10 cellular contexts compared by ENCODE assay signal in genomic region chr9:126420643-126421564, GRCh38.
A peak's percentile ranks its signal among the peaks of the same experiment; 100 is the strongest.
DNase-seq lines count a peak whose midpoint lies in the region; TF ChIP-seq lines count a peak whose summit lies in the region.
"Had no signal": no experiment of that assay in that cellular context is flagged by ENCODE, and none has a peak within 500 bp of the region (broad histone marks: within the 10 kb centered on the region; RNA-seq: fewer than 3 reads in every experiment).

No MANE protein-coding gene starts in this region.

- H2AFZ ChIP-seq in MM.1S (ENCODE audit: low read length) = no peak overlapping the region

- no peaks in the 10 kb centered on the region for H3K27me3 ChIP-seq in WERI-Rb-1 (ENCODE audit: insufficient read depth, low read depth, severe bottlenecking)
- H3K27me3 ChIP-seq in MM.1S (replicated peaks; ENCODE audit: insufficient read depth, low read length) = no peaks in the 10 kb centered on the region

- no peak overlapping the region for H3K4me3 ChIP-seq in WERI-Rb-1 (ENCODE audit: low read depth, low read length)
- H3K4me3 ChIP-seq in MM.1S (ENCODE audit: low read length) = no peak overlapping the region

- H3F3A ChIP-seq in MM.1S (ENCODE audit: insufficient read depth, low read length) = no peaks in the 10 kb centered on the region

- intact Hi-C loops in activated naive CD4-positive, alpha-beta T cell treated with anti-CD3 and anti-CD28 coated beads for 36 hours (cut with micrococcal nuclease) = no loop called here

- H3K4me1 Mint-ChIP-seq in activated naive CD4-positive, alpha-beta T cell treated with anti-CD3 and anti-CD28 coated beads for 36 hours (ENCODE audit: low read depth) = peaks cover 21% of the 10 kb centered on the region

- CTCF ChIA-PET in activated naive CD4-positive, alpha-beta T cell treated with anti-CD3 and anti-CD28 coated beads for 36 hours (lab: Charles Lee) = interaction anchor here (0.6 to 1.3 kb wide), 3 partner anchors 22 to 980 kb away, joined by 4 to 8 read pairs (median 5); no protein-coding TSS in a partner anchor

- no peaks in the 10 kb centered on the region for H3K9me2 ChIP-seq in MM.1S (replicated peaks; ENCODE audit: insufficient read depth, low read length)

- H3K27me3 Mint-ChIP-seq in activated naive CD4-positive, alpha-beta T cell treated with anti-CD3 and anti-CD28 coated beads for 36 hours (ENCODE audit: low read depth) = no peaks in the 10 kb centered on the region

- no peaks in the 10 kb centered on the region for H3K36me3 Mint-ChIP-seq in activated naive CD4-positive, alpha-beta T cell treated with anti-CD3 and anti-CD28 coated beads for 36 hours (ENCODE audit: low read depth)

- H3K4me3 Mint-ChIP-seq in activated naive CD4-positive, alpha-beta T cell treated with anti-CD3 and anti-CD28 coated beads for 36 hours = no peak overlapping the region

- DNase-seq in DMS79 treated with DMSO at 0.1 percent for 48 hours (lab: John Stamatoyannopoulos, UW) (peak; percentile 83), NCI-H146 (lab: John Stamatoyannopoulos, UW) (peak; percentile 94), WERI-Rb-1 (peak; percentile 69), kidney tubule cell (ENCODE audit: low spot score) (peak; percentile 81), MM.1S (no peak), CD1c-positive myeloid dendritic cell (ENCODE audit: extremely low spot score) (no peak)
- no peak for DNase-seq in activated naive CD4-positive, alpha-beta T cell treated with anti-CD3 and anti-CD28 coated beads for 36 hours
- DNase-seq in stimulated activated CD4-positive, alpha-beta T cell treated with anti-CD3 and anti-CD28 coated beads, Interleukin-1b, Interleukin-23, amount 100 ng/mL, for 48 hours = no peak
- DNase-seq: NCI-H1048, small intestine had no signal

- H3K27ac ChIP-seq in WERI-Rb-1 = no peak overlapping the region
- H3K27ac ChIP-seq in MM.1S (ENCODE audit: low read length) = no peak overlapping the region

- TF ChIP-seq CTCF in WERI-Rb-1 (IDR thresholded peaks at IDR 0.05; ENCODE audit: low read depth, low read length) (no peak), MM.1S (IDR thresholded peaks at IDR 0.05; ENCODE audit: low read length) (no peak)

- peaks cover 40% of the 10 kb centered on the region for H3K36me3 ChIP-seq in WERI-Rb-1
- no peaks in the 10 kb centered on the region for H3K36me3 ChIP-seq in MM.1S (replicated peaks; ENCODE audit: insufficient read depth, low read length)

- H3K4me2 ChIP-seq in MM.1S (ENCODE audit: low read depth, low read length) = no peak overlapping the region

- H4K20me1 ChIP-seq in MM.1S (ENCODE audit: insufficient read depth, low read length) = no peaks in the 10 kb centered on the region

- no peaks in the 10 kb centered on the region for H3K9me3 Mint-ChIP-seq in activated naive CD4-positive, alpha-beta T cell treated with anti-CD3 and anti-CD28 coated beads for 36 hours

- H3K79me2 ChIP-seq in MM.1S (ENCODE audit: low read length) = no peaks in the 10 kb centered on the region

- H3K9me3 ChIP-seq in WERI-Rb-1 (ENCODE audit: severe bottlenecking) (no peaks in the 10 kb centered on the region), MM.1S (replicated peaks; ENCODE audit: insufficient read depth, low read length) (no peaks in the 10 kb centered on the region)

- no peak overlapping the region for H3K9ac ChIP-seq in MM.1S (ENCODE audit: low read length)

- no peak overlapping the region for H3K27ac Mint-ChIP-seq in activated naive CD4-positive, alpha-beta T cell treated with anti-CD3 and anti-CD28 coated beads for 36 hours

- no peaks in the 10 kb centered on the region for H3K4me1 ChIP-seq in MM.1S (ENCODE audit: low read length)

Comparison
In these comparisons a context has a peak if more than half of its experiments do, and no peak if none do; other contexts are left out.
1. DNase-seq: peak in DMS79 treated with DMSO at 0.1 percent for 48 hours (single experiment), NCI-H146 (single experiment), WERI-Rb-1 (single experiment) and kidney tubule cell (single experiment); none in MM.1S (single experiment), CD1c-positive myeloid dendritic cell (single experiment), activated naive CD4-positive, alpha-beta T cell treated with anti-CD3 and anti-CD28 coated beads for 36 hours (single experiment) and stimulated activated CD4-positive, alpha-beta T cell treated with anti-CD3 and anti-CD28 coated beads, Interleukin-1b, Interleukin-23, amount 100 ng/mL, for 48 hours (single experiment).